In genomic region chr16:72107371-72107770, GRCh38 we compare ENCODE assay signal across 25 cellular contexts. TPM values are rescaled to one million over a fixed set of nuclear protein-coding genes. Genes with fewer than 3 reads are reported as not detected.
A peak's percentile ranks its signal among the peaks of the same experiment; 100 is the strongest.
DNase-seq lines count a peak whose midpoint lies in the region; ATAC-seq, FAIRE-seq and TF ChIP-seq lines count a peak whose summit lies in the region.
"Had no signal": no experiment of that assay in that cellular context is flagged by ENCODE, and none has a peak within 500 bp of the region (broad histone marks: within the 10 kb centered on the region; RNA-seq: fewer than 3 reads in every experiment).

No MANE protein-coding gene starts in this region.

- H4K20me1 ChIP-seq in HepG2 (ENCODE audit: insufficient read depth, low read length) (no peaks in the 10 kb centered on the region), osteoblast (ENCODE audit: insufficient read depth, low read length) (no peaks in the 10 kb centered on the region)

- TF ChIP-seq POLR2A in HepG2 (IDR thresholded peaks at IDR 0.05; ENCODE audit: insufficient read depth in 1 of 2, low read depth in 2 of 2, low read length in 2 of 2) (no peak), right lobe of liver (IDR thresholded peaks at IDR 0.05) (no peak)

- TF ChIP-seq CTCF in HepG2 (CRISPR knock-in tag; IDR thresholded peaks at IDR 0.05): no peak
- TF ChIP-seq CTCF in right lobe of liver (IDR thresholded peaks at IDR 0.05): no peak
- TF ChIP-seq CTCF in endothelial cell (IDR thresholded peaks at IDR 0.05; ENCODE audit: unreplicated experiment): no peak
- no peak for TF ChIP-seq CTCF in osteoblast (IDR thresholded peaks at IDR 0.05; ENCODE audit: extremely low read depth, low read depth, low read length)

- CTCF ChIA-PET in HepG2 (lab: Yijun Ruan, JAX; ENCODE audit: low intra/inter-chr PET ratio, low total read pairs): no interaction called here
- CTCF ChIA-PET in activated CD4-positive, alpha-beta T cell treated with anti-CD3 and anti-CD28 coated beads, Interleukin-2, amount 10 ng/mL, durations not matched to agents 7 days and 5 days (lab: Charles Lee): no interaction called here

- no peak overlapping the region for H2AFZ ChIP-seq in HepG2 (ENCODE audit: low read length)
- H2AFZ ChIP-seq in osteoblast (ENCODE audit: low read length): no peak overlapping the region

- WGBS in HepG2 (ENCODE audit: low lambda C conversion rate): 97% methylated on average over 11 of the region's 17 CpGs
- WGBS in right lobe of liver (ENCODE audit: insufficient coverage, low coverage, low lambda C conversion rate, missing lambda C conversion rate): 93% methylated on average over 9 of the region's 17 CpGs

- in situ Hi-C loops in HepG2 (cut with HindIII; ENCODE audit: extremely low pct_ligation_motif_present, low pct_unique_long_range_greater_than_20kb): no loop called here

- H3K27me3 ChIP-seq in HepG2 (ENCODE audit: control insufficient read depth in 1 of 2, insufficient read depth in 2 of 2, low read length in 2 of 2) (no peaks in the 10 kb centered on the region), right lobe of liver (no peaks in the 10 kb centered on the region), osteoblast (ENCODE audit: insufficient read depth, low read length) (no peaks in the 10 kb centered on the region)

- peaks cover 81 to 100% of the 10 kb centered on the region in 2 experiments for H3K36me3 ChIP-seq in HepG2 (replicated peaks in 1 of 2; ENCODE audit: control insufficient read depth in 1 of 2, insufficient read depth in 2 of 2, low read length in 2 of 2)
- peaks cover 8 to 99% (median 73%) of the 10 kb centered on the region in 4 donors for H3K36me3 ChIP-seq in right lobe of liver
- H3K36me3 ChIP-seq in osteoblast (ENCODE audit: insufficient read depth, low read length): peaks cover 91% of the 10 kb centered on the region

- H3K4me2 ChIP-seq in HepG2 (ENCODE audit: low read depth, low read length) (no peak overlapping the region), osteoblast (ENCODE audit: insufficient read depth, low read length) (no peak overlapping the region)

- BruUV-seq in HepG2 (replicated peaks; lab: Mats Ljungman, UMichigan): no TSS peak

- TF ChIP-seq RAD21 in HepG2 (CRISPR knock-in tag; IDR thresholded peaks at IDR 0.05): no peak

- ATAC-seq in HepG2 (no peak), right lobe of liver (no peak)

- H3K27ac ChIP-seq in HepG2 (ENCODE audit: extremely low read length, insufficient read depth, low read length) (no peak overlapping the region), right lobe of liver (no peak overlapping the region), osteoblast (ENCODE audit: low read depth, low read length) (no peak overlapping the region)

- DNase-seq in HepG2 (ENCODE audit: low spot score) (no peak), right lobe of liver (no peak), endothelial cell (ENCODE audit: low spot score) (no peak), osteoblast (ENCODE audit: insufficient read length, low spot score, missing footprints) (peak; percentile 37), iPS-NIHi11 (ENCODE audit: low spot score) (no peak)
- peak; percentile 16 for DNase-seq in stimulated activated CD8-positive, alpha-beta memory T cell treated with anti-CD3 and anti-CD28 coated beads, Interleukin-4, amount 100 ng/mL, for 48 hours
- DNase-seq in activated CD4-positive, alpha-beta T cell treated with anti-CD3 and anti-CD28 coated beads, Interleukin-2, amount 10 ng/mL, durations not matched to agents 7 days and 5 days: no peak
- DNase-seq in stimulated activated naive CD4-positive, alpha-beta T cell treated with Interleukin-2 at 50 U/mL for 16 hours (lab: John Stamatoyannopoulos, UW): no peak
- DNase-seq: C1 segment of cervical spinal cord; Calu3; CD4-positive, alpha-beta memory T cell; COR-L47; DMS53; DMS79 treated with DMSO at 0.1 percent for 48 hours; GF-D8; GOT3; HFFc6 had no signal

- H3K9me3 Mint-ChIP-seq in endothelial cell (ENCODE audit: unreplicated experiment): no peaks in the 10 kb centered on the region
- no peaks in the 10 kb centered on the region for H3K9me3 Mint-ChIP-seq in activated CD4-positive, alpha-beta T cell treated with anti-CD3 and anti-CD28 coated beads, Interleukin-2, amount 10 ng/mL, durations not matched to agents 7 days and 5 days
- H3K9me3 Mint-ChIP-seq: CD4-positive, alpha-beta memory T cell; HFFc6 had no signal

- H3K4me3 ChIP-seq in HepG2 (replicated peaks in 1 of 3; ENCODE audit: insufficient read depth in 1 of 3, low read depth in 2 of 3, low read length in 3 of 3) (no peak overlapping the region), right lobe of liver (no peak overlapping the region), osteoblast (ENCODE audit: insufficient read depth, low read length) (no peak overlapping the region)
- H3K4me3 ChIP-seq: HAP-1 had no signal

- no peak overlapping the region for H3K9ac ChIP-seq in HepG2 (ENCODE audit: insufficient read depth, low read depth, low read length)

- peaks cover 1% of the 10 kb centered on the region for H3K27me3 Mint-ChIP-seq in endothelial cell (ENCODE audit: unreplicated experiment)
- no peaks in the 10 kb centered on the region for H3K27me3 Mint-ChIP-seq in activated CD4-positive, alpha-beta T cell treated with anti-CD3 and anti-CD28 coated beads, Interleukin-2, amount 10 ng/mL, durations not matched to agents 7 days and 5 days
- H3K27me3 Mint-ChIP-seq: CD4-positive, alpha-beta memory T cell had no signal

- no peak for TF ChIP-seq EP300 in HepG2 (IDR thresholded peaks at IDR 0.05; ENCODE audit: low read depth in 2 of 2, low read length in 2 of 2)
- no peak for TF ChIP-seq EP300 in HepG2 (CRISPR knock-in tag; IDR thresholded peaks at IDR 0.05; ENCODE audit: borderline replicate concordance)

- intact Hi-C loops in HepG2 (cut with micrococcal nuclease; ENCODE audit: unreplicated experiment): no loop called here
- intact Hi-C loops in right lobe of liver (cut with DNase I): no loop called here

- H3K79me2 ChIP-seq in HepG2 (ENCODE audit: insufficient read depth, low read length) (no peaks in the 10 kb centered on the region), osteoblast (ENCODE audit: insufficient read depth, low read length) (no peaks in the 10 kb centered on the region)

- POLR2A ChIA-PET in HepG2 (lab: Yijun Ruan, JAX): no interaction called here
- POLR2A ChIA-PET in activated CD4-positive, alpha-beta T cell treated with anti-CD3 and anti-CD28 coated beads, Interleukin-2, amount 10 ng/mL, durations not matched to agents 7 days and 5 days (lab: Charles Lee): no interaction called here

- FAIRE-seq in HepG2 (lab: Jason Lieb, UNC): no peak
- FAIRE-seq: GM12892, H54 had no signal

- H3K9me3 ChIP-seq in HepG2 (ENCODE audit: low read length) (no peaks in the 10 kb centered on the region), right lobe of liver (no peaks in the 10 kb centered on the region), osteoblast (ENCODE audit: low read depth, low read length) (no peaks in the 10 kb centered on the region)
- H3K9me3 ChIP-seq: HAP-1 had no signal

- no peaks in the 10 kb centered on the region for H3K4me1 Mint-ChIP-seq in endothelial cell (ENCODE audit: unreplicated experiment)
- H3K4me1 Mint-ChIP-seq in activated CD4-positive, alpha-beta T cell treated with anti-CD3 and anti-CD28 coated beads, Interleukin-2, amount 10 ng/mL, durations not matched to agents 7 days and 5 days: no peaks in the 10 kb centered on the region
- H3K4me1 Mint-ChIP-seq: CD4-positive, alpha-beta memory T cell had no signal

- H3K4me1 ChIP-seq in HepG2 (ENCODE audit: insufficient read depth, low read length): no peaks in the 10 kb centered on the region
- no peaks in the 10 kb centered on the region for H3K4me1 ChIP-seq in right lobe of liver
- no peaks in the 10 kb centered on the region for H3K4me1 ChIP-seq in osteoblast (ENCODE audit: insufficient read depth, low read length)
- H3K4me1 ChIP-seq: HAP-1 had no signal

- H3K27ac Mint-ChIP-seq in endothelial cell (ENCODE audit: unreplicated experiment): no peak overlapping the region
- H3K27ac Mint-ChIP-seq in activated CD4-positive, alpha-beta T cell treated with anti-CD3 and anti-CD28 coated beads, Interleukin-2, amount 10 ng/mL, durations not matched to agents 7 days and 5 days: no peak overlapping the region
- H3K27ac Mint-ChIP-seq: HFFc6 had no signal

- H3K36me3 Mint-ChIP-seq in endothelial cell (ENCODE audit: low read depth, unreplicated experiment): peaks cover 83% of the 10 kb centered on the region
- H3K36me3 Mint-ChIP-seq in activated CD4-positive, alpha-beta T cell treated with anti-CD3 and anti-CD28 coated beads, Interleukin-2, amount 10 ng/mL, durations not matched to agents 7 days and 5 days (ENCODE audit: low read depth): peaks cover 69% of the 10 kb centered on the region

- peak overlapping the region; percentile 45 for H3K4me3 Mint-ChIP-seq in endothelial cell (ENCODE audit: unreplicated experiment)
- no peak overlapping the region for H3K4me3 Mint-ChIP-seq in activated CD4-positive, alpha-beta T cell treated with anti-CD3 and anti-CD28 coated beads, Interleukin-2, amount 10 ng/mL, durations not matched to agents 7 days and 5 days
- H3K4me3 Mint-ChIP-seq: CD4-positive, alpha-beta memory T cell; HFFc6 had no signal

RNA-seq across cellular contexts. Expression of gene DHX38, which starts 13.7 kb away (rescaled TPM):
- 58.9 and 85.9 TPM in 2 replicates for total RNA-seq in HepG2 (2016; rRNA removed; fragmentation: Illumina TruSeq; extraction: Trizol)
- 14.5 and 15.5 TPM in 2 replicates for total RNA-seq in HepG2 (2016; cell fraction: cytosol; rRNA removed; fragmentation: Illumina TruSeq; extraction: Trizol; ENCODE audit: low read depth)
- 48.6 and 86.7 TPM in 2 replicates for total RNA-seq in HepG2 (2016; cell fraction: insoluble cytoplasmic fraction; rRNA removed; fragmentation: Illumina TruSeq; extraction: Trizol)
- 21.7 and 23.0 TPM in 2 replicates for total RNA-seq in HepG2 (2016; cell fraction: membrane; rRNA removed; fragmentation: Illumina TruSeq; extraction: Trizol)
- total RNA-seq in HepG2 (2016; cell fraction: nucleus; rRNA removed; fragmentation: Illumina TruSeq; extraction: Trizol): 82.9 and 85.2 TPM in 2 replicates
- polyA plus RNA-seq in HepG2 (2011; rRNA removed): 54.4 and 57.8 TPM in 2 replicates
- polyA plus RNA-seq in HepG2 (2011; cell fraction: cytosol; rRNA removed): 33.6 and 46.3 TPM in 2 replicates
- 245 and 273 TPM in 2 replicates for polyA plus RNA-seq in HepG2 (2011; cell fraction: nucleus; rRNA removed)
- polyA plus RNA-seq in HepG2 (2012): 54.2 and 64.4 TPM in 2 replicates
- polyA plus RNA-seq in HepG2 (2016; cell fraction: cytosol; fragmentation: Illumina TruSeq; extraction: Trizol; ENCODE audit: low read depth): 4.0 and 4.3 TPM in 2 replicates
- 40.9 and 48.3 TPM in 2 replicates for polyA plus RNA-seq in HepG2 (2016; cell fraction: insoluble cytoplasmic fraction; fragmentation: Illumina TruSeq; extraction: Trizol; ENCODE audit: low read depth)
- polyA plus RNA-seq in HepG2 (2016; cell fraction: membrane; fragmentation: Illumina TruSeq; extraction: Trizol; ENCODE audit: low read depth): 7.3 and 10.2 TPM in 2 replicates
- polyA plus RNA-seq in HepG2 (2016; cell fraction: nucleus; fragmentation: Illumina TruSeq; extraction: Trizol; ENCODE audit: insufficient read depth, low read depth): 193 and 204 TPM in 2 replicates
- 86.4 and 115 TPM in 2 replicates for polyA minus RNA-seq in HepG2 (2011; rRNA and poly(A)+ RNA removed; ENCODE audit: low replicate concordance)
- polyA minus RNA-seq in HepG2 (2011; cell fraction: cytosol; rRNA and poly(A)+ RNA removed): 47.6 and 64.3 TPM in 2 replicates
- 89.3 and 93.6 TPM in 2 replicates for polyA minus RNA-seq in HepG2 (2011; cell fraction: nucleus; rRNA and poly(A)+ RNA removed)
- 10 to 100 TPM; 22.2 to 29.8 (median 23.3) TPM for total RNA-seq in right lobe of liver
- total RNA-seq in endothelial cell (ENCODE audit: unreplicated experiment): 84.6 TPM
- 51.4 and 52.7 TPM in 2 replicates for total RNA-seq in osteoblast
- 10 to 100 TPM; 67.5 to 82.3 TPM for total RNA-seq in activated CD4-positive, alpha-beta T cell treated with anti-CD3 and anti-CD28 coated beads, Interleukin-2, amount 10 ng/mL, durations not matched to agents 7 days and 5 days

RNA-seq across cellular contexts. Expression of gene TXNL4B, which starts 14.0 kb away (rescaled TPM):
- total RNA-seq in HepG2 (2016; rRNA removed; fragmentation: Illumina TruSeq; extraction: Trizol): 18.3 and 24.4 TPM in 2 replicates
- total RNA-seq in HepG2 (2016; cell fraction: cytosol; rRNA removed; fragmentation: Illumina TruSeq; extraction: Trizol; ENCODE audit: low read depth): 9.5 and 11.8 TPM in 2 replicates
- 18.8 and 30.9 TPM in 2 replicates for total RNA-seq in HepG2 (2016; cell fraction: insoluble cytoplasmic fraction; rRNA removed; fragmentation: Illumina TruSeq; extraction: Trizol)
- 8.7 and 9.5 TPM in 2 replicates for total RNA-seq in HepG2 (2016; cell fraction: membrane; rRNA removed; fragmentation: Illumina TruSeq; extraction: Trizol)
- 9.0 and 14.7 TPM in 2 replicates for total RNA-seq in HepG2 (2016; cell fraction: nucleus; rRNA removed; fragmentation: Illumina TruSeq; extraction: Trizol)
- polyA plus RNA-seq in HepG2 (2011; rRNA removed): 14.5 and 17.4 TPM in 2 replicates
- 11.2 and 14.4 TPM in 2 replicates for polyA plus RNA-seq in HepG2 (2011; cell fraction: cytosol; rRNA removed)
- polyA plus RNA-seq in HepG2 (2011; cell fraction: nucleus; rRNA removed): 7.1 and 10.1 TPM in 2 replicates
- polyA plus RNA-seq in HepG2 (2012): 11.4 and 16.0 TPM in 2 replicates
- polyA plus RNA-seq in HepG2 (2016; cell fraction: cytosol; fragmentation: Illumina TruSeq; extraction: Trizol; ENCODE audit: low read depth): 3.8 and 4.9 TPM in 2 replicates
- 23.9 and 29.5 TPM in 2 replicates for polyA plus RNA-seq in HepG2 (2016; cell fraction: insoluble cytoplasmic fraction; fragmentation: Illumina TruSeq; extraction: Trizol; ENCODE audit: low read depth)
- 7.5 TPM in 2 replicates for polyA plus RNA-seq in HepG2 (2016; cell fraction: membrane; fragmentation: Illumina TruSeq; extraction: Trizol; ENCODE audit: low read depth)
- 18.3 and 20.5 TPM in 2 replicates for polyA plus RNA-seq in HepG2 (2016; cell fraction: nucleus; fragmentation: Illumina TruSeq; extraction: Trizol; ENCODE audit: insufficient read depth, low read depth)
- 4.6 and 8.0 TPM in 2 replicates for polyA minus RNA-seq in HepG2 (2011; rRNA and poly(A)+ RNA removed; ENCODE audit: low replicate concordance)
- 5.5 and 5.8 TPM in 2 replicates for polyA minus RNA-seq in HepG2 (2011; cell fraction: cytosol; rRNA and poly(A)+ RNA removed)
- 8.6 and 11.6 TPM in 2 replicates for polyA minus RNA-seq in HepG2 (2011; cell fraction: nucleus; rRNA and poly(A)+ RNA removed)
- 10 to 100 TPM in 2 of 6 experiments, 1 to 10 TPM in 4; 5.5 to 11.6 (median 8.2) TPM for total RNA-seq in right lobe of liver
- 10.9 TPM for total RNA-seq in endothelial cell (ENCODE audit: unreplicated experiment)
- 9.1 and 12.3 TPM in 2 replicates for total RNA-seq in osteoblast
- total RNA-seq in activated CD4-positive, alpha-beta T cell treated with anti-CD3 and anti-CD28 coated beads, Interleukin-2, amount 10 ng/mL, durations not matched to agents 7 days and 5 days: 10 to 100 TPM; 14.8 to 16.0 TPM

RNA-seq across cellular contexts. Expression of gene HPR, which starts 44.3 kb away (rescaled TPM):
- 29.5 and 50.5 TPM in 2 replicates for total RNA-seq in HepG2 (2016; rRNA removed; fragmentation: Illumina TruSeq; extraction: Trizol)
- total RNA-seq in HepG2 (2016; cell fraction: cytosol; rRNA removed; fragmentation: Illumina TruSeq; extraction: Trizol; ENCODE audit: low read depth): 12.5 and 12.9 TPM in 2 replicates
- total RNA-seq in HepG2 (2016; cell fraction: insoluble cytoplasmic fraction; rRNA removed; fragmentation: Illumina TruSeq; extraction: Trizol): 30.8 and 52.5 TPM in 2 replicates
- 17.8 and 19.1 TPM in 2 replicates for total RNA-seq in HepG2 (2016; cell fraction: membrane; rRNA removed; fragmentation: Illumina TruSeq; extraction: Trizol)
- 41.5 and 48.6 TPM in 2 replicates for total RNA-seq in HepG2 (2016; cell fraction: nucleus; rRNA removed; fragmentation: Illumina TruSeq; extraction: Trizol)
- polyA plus RNA-seq in HepG2 (2011; rRNA removed): 107 and 123 TPM in 2 replicates
- 94.0 and 130 TPM in 2 replicates for polyA plus RNA-seq in HepG2 (2011; cell fraction: cytosol; rRNA removed)
- 62.2 and 82.7 TPM in 2 replicates for polyA plus RNA-seq in HepG2 (2011; cell fraction: nucleus; rRNA removed)
- 33.5 and 49.7 TPM in 2 replicates for polyA plus RNA-seq in HepG2 (2012)
- polyA plus RNA-seq in HepG2 (2016; cell fraction: cytosol; fragmentation: Illumina TruSeq; extraction: Trizol; ENCODE audit: low read depth): 10.7 and 12.1 TPM in 2 replicates
- polyA plus RNA-seq in HepG2 (2016; cell fraction: insoluble cytoplasmic fraction; fragmentation: Illumina TruSeq; extraction: Trizol; ENCODE audit: low read depth): 25.0 and 25.5 TPM in 2 replicates
- polyA plus RNA-seq in HepG2 (2016; cell fraction: membrane; fragmentation: Illumina TruSeq; extraction: Trizol; ENCODE audit: low read depth): 10.2 and 13.0 TPM in 2 replicates
- polyA plus RNA-seq in HepG2 (2016; cell fraction: nucleus; fragmentation: Illumina TruSeq; extraction: Trizol; ENCODE audit: insufficient read depth, low read depth): 77.3 and 85.6 TPM in 2 replicates
- polyA minus RNA-seq in HepG2 (2011; rRNA and poly(A)+ RNA removed; ENCODE audit: low replicate concordance): 45.3 TPM in 1 of 2 replicates, not detected in the other
- polyA minus RNA-seq in HepG2 (2011; cell fraction: cytosol; rRNA and poly(A)+ RNA removed): 27.7 and 38.2 TPM in 2 replicates
- 22.4 and 28.3 TPM in 2 replicates for polyA minus RNA-seq in HepG2 (2011; cell fraction: nucleus; rRNA and poly(A)+ RNA removed)
- total RNA-seq in right lobe of liver: 100 to 1,000 TPM; 115 to 337 (median 142) TPM
- 0.97 TPM for total RNA-seq in endothelial cell (ENCODE audit: unreplicated experiment)
- not detected in 2 replicates for total RNA-seq in osteoblast
- not detected for total RNA-seq in activated CD4-positive, alpha-beta T cell treated with anti-CD3 and anti-CD28 coated beads, Interleukin-2, amount 10 ng/mL, durations not matched to agents 7 days and 5 days
- total RNA-seq: A172; A673; Calu3; CD4-positive, alpha-beta memory T cell; Daoy; G401; HFFc6 had no signal
- polyA plus RNA-seq: BJ; CD4-positive, alpha-beta memory T cell had no signal

RNA-seq across cellular contexts. Expression of gene HP, which starts 53.1 kb away (rescaled TPM):
- 204 and 387 TPM in 2 replicates for total RNA-seq in HepG2 (2016; rRNA removed; fragmentation: Illumina TruSeq; extraction: Trizol)
- total RNA-seq in HepG2 (2016; cell fraction: cytosol; rRNA removed; fragmentation: Illumina TruSeq; extraction: Trizol; ENCODE audit: low read depth): 101 and 104 TPM in 2 replicates
- 212 and 406 TPM in 2 replicates for total RNA-seq in HepG2 (2016; cell fraction: insoluble cytoplasmic fraction; rRNA removed; fragmentation: Illumina TruSeq; extraction: Trizol)
- total RNA-seq in HepG2 (2016; cell fraction: membrane; rRNA removed; fragmentation: Illumina TruSeq; extraction: Trizol): 87.2 and 95.2 TPM in 2 replicates
- total RNA-seq in HepG2 (2016; cell fraction: nucleus; rRNA removed; fragmentation: Illumina TruSeq; extraction: Trizol): 285 and 296 TPM in 2 replicates
- polyA plus RNA-seq in HepG2 (2011; rRNA removed): 524 and 697 TPM in 2 replicates
- 453 and 910 TPM in 2 replicates for polyA plus RNA-seq in HepG2 (2011; cell fraction: cytosol; rRNA removed)
- 156 and 249 TPM in 2 replicates for polyA plus RNA-seq in HepG2 (2011; cell fraction: nucleus; rRNA removed)
- 146 and 552 TPM in 2 replicates for polyA plus RNA-seq in HepG2 (2012)
- 90.8 and 96.3 TPM in 2 replicates for polyA plus RNA-seq in HepG2 (2016; cell fraction: cytosol; fragmentation: Illumina TruSeq; extraction: Trizol; ENCODE audit: low read depth)
- 197 and 222 TPM in 2 replicates for polyA plus RNA-seq in HepG2 (2016; cell fraction: insoluble cytoplasmic fraction; fragmentation: Illumina TruSeq; extraction: Trizol; ENCODE audit: low read depth)
- polyA plus RNA-seq in HepG2 (2016; cell fraction: membrane; fragmentation: Illumina TruSeq; extraction: Trizol; ENCODE audit: low read depth): 71.5 and 78.8 TPM in 2 replicates
- 495 and 512 TPM in 2 replicates for polyA plus RNA-seq in HepG2 (2016; cell fraction: nucleus; fragmentation: Illumina TruSeq; extraction: Trizol; ENCODE audit: insufficient read depth, low read depth)
- polyA minus RNA-seq in HepG2 (2011; rRNA and poly(A)+ RNA removed; ENCODE audit: low replicate concordance): 0.77 and 754 TPM in 2 replicates
- polyA minus RNA-seq in HepG2 (2011; cell fraction: cytosol; rRNA and poly(A)+ RNA removed): 250 and 368 TPM in 2 replicates
- polyA minus RNA-seq in HepG2 (2011; cell fraction: nucleus; rRNA and poly(A)+ RNA removed): 79.4 and 147 TPM in 2 replicates
- over 10,000 TPM; 42,048 to 58,242 (median 47,923) TPM for total RNA-seq in right lobe of liver
- not detected for total RNA-seq in endothelial cell (ENCODE audit: unreplicated experiment)
- total RNA-seq in osteoblast: not detected in 2 replicates
- not detected for total RNA-seq in activated CD4-positive, alpha-beta T cell treated with anti-CD3 and anti-CD28 coated beads, Interleukin-2, amount 10 ng/mL, durations not matched to agents 7 days and 5 days
- total RNA-seq: A172; A673; Calu3; CD4-positive, alpha-beta memory T cell; Daoy; G401; HFFc6 had no signal
- polyA plus RNA-seq: BJ; CD4-positive, alpha-beta memory T cell had no signal

Comparison
In these comparisons a context has a peak if more than half of its experiments do, and no peak if none do; other contexts are left out.
1. DNase-seq: peak in osteoblast (single experiment) and stimulated activated CD8-positive, alpha-beta memory T cell treated with anti-CD3 and anti-CD28 coated beads, Interleukin-4, amount 100 ng/mL, for 48 hours (single experiment); none in HepG2 (single experiment), right lobe of liver (0 of 3), endothelial cell (single experiment), activated CD4-positive, alpha-beta T cell treated with anti-CD3 and anti-CD28 coated beads, Interleukin-2, amount 10 ng/mL, durations not matched to agents 7 days and 5 days (single experiment), iPS-NIHi11 (single experiment) and stimulated activated naive CD4-positive, alpha-beta T cell treated with Interleukin-2 at 50 U/mL for 16 hours (single experiment).